In the genomic region with DNA sequence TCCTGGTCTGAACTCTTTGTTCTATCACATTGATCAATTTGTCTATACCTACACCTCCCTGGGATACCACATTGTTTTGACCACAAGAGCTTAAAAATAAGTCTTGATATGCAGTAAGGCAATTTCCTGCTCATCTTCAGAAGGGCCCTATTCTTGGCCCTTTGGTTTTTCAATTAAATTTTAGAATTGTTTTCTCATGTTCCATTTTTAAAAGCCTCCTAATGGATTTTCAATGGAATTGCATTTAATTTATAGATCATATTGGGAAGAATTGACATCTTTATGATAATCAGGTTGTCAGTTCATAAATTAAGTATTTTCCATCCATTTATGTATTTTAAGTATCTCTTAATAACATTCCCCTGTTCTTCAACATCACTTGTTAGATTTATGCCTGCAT, we compare ENCODE assay signal across 1 cellular context.
A peak's percentile ranks its signal among the peaks of the same experiment; 100 is the strongest.
TF ChIP-seq lines count a peak whose summit lies in the region.

No MANE protein-coding gene starts in this region.

TF ChIP-seq in K562, 482 proteins besides CTCF, POLR2A, EP300 and RAD21:
- TF ChIP-seq ZBTB33 (CRISPR knock-in tag; IDR thresholded peaks at IDR 0.05): 0 out of 2 replicates have a peak, but pooled peaks have one; percentile 1
- TF ChIP-seq ZFX (CRISPR knock-in tag; IDR thresholded peaks at IDR 0.05): no peak
